27 cellular contexts compared by ENCODE assay signal in genomic region chr12:91913124-91913523, GRCh38.
"Had no signal": no experiment of that assay in that cellular context is flagged by ENCODE, and none has a peak within 500 bp of the region (broad histone marks: within the 10 kb centered on the region; RNA-seq: fewer than 3 reads in every experiment).

No MANE protein-coding gene starts in this region.

- H3K4me3 Mint-ChIP-seq: immature natural killer cell; mesothelial cell of epicardium; naive B cell; natural killer cell; nephron progenitor cell; neural progenitor cell; stimulated activated naive B cell treated with anti-CD40 and anti-IgM and Interleukin-4, amounts not matched to agents 10 μg/mL and 1 μg/mL and 100 μg/mL, for 72 hours had no signal

- ATAC-seq: natural killer cell; right lobe of liver; stimulated activated naive B cell treated with anti-CD40 and anti-IgM and Interleukin-4, amounts not matched to agents 10 μg/mL and 1 μg/mL and 100 μg/mL, for 72 hours; stimulated activated naive CD8-positive, alpha-beta T cell treated with anti-CD3 and anti-CD28 coated beads, Interleukin-15, Interleukin-2, amounts not matched to agents 100 U/mL and 50 U/mL, for 24 hours; upper lobe of right lung had no signal

- H3K36me3 ChIP-seq: left ventricle myocardium inferior, neural progenitor cell, neutrophil, right atrium auricular region, right lobe of liver, stomach, thyroid gland, upper lobe of right lung had no signal

- H3K9me3 Mint-ChIP-seq: immature natural killer cell, neural progenitor cell had no signal

- H3K9ac ChIP-seq: neural progenitor cell had no signal

- H3K27ac Mint-ChIP-seq: mesothelial cell of epicardium; natural killer cell; nephron progenitor cell; neural progenitor cell; progenitor cell of endocrine pancreas; stimulated activated naive B cell treated with anti-CD40 and anti-IgM and Interleukin-4, amounts not matched to agents 10 μg/mL and 1 μg/mL and 100 μg/mL, for 72 hours had no signal

- H3K27me3 Mint-ChIP-seq: progenitor cell of endocrine pancreas had no signal

- H3K4me1 ChIP-seq: left ventricle myocardium inferior, right atrium auricular region, right lobe of liver, stomach, testis, thyroid gland, upper lobe of right lung had no signal

- H3K4me1 Mint-ChIP-seq: naive B cell had no signal

- H3K4me3 ChIP-seq: left ventricle myocardium inferior, lung, neural progenitor cell, right atrium auricular region, right lobe of liver, smooth muscle cell, stomach, testis, thyroid gland, upper lobe of right lung had no signal

- H3K27ac ChIP-seq: left ventricle myocardium inferior, neural progenitor cell, neutrophil, right atrium auricular region, right lobe of liver, stomach, testis, thyroid gland, upper lobe of right lung had no signal

- H3K4me2 ChIP-seq: neural progenitor cell, smooth muscle cell had no signal

- H3K27me3 ChIP-seq: neural progenitor cell, neutrophil, right atrium auricular region, right lobe of liver, stomach, testis, thyroid gland, upper lobe of right lung had no signal

- H2AFZ ChIP-seq: neural progenitor cell had no signal

- DNase-seq: hypothalamus; immature natural killer cell; kidney; left ventricle myocardium inferior; mesendoderm; naive B cell; natural killer cell; nephron progenitor cell; occipital lobe; right lobe of liver; stimulated activated CD4-positive, alpha-beta T cell treated with anti-CD3 and anti-CD28 coated beads, Interleukin-1b, Interleukin-23, amount 100 ng/mL, for 48 hours; stimulated activated CD4-positive, alpha-beta T cell treated with anti-CD3 and anti-CD28 coated beads, Interleukin-2, amount 100 ng/mL, for 48 hours; stimulated activated CD4-positive, alpha-beta T cell treated with anti-CD3 and anti-CD28 coated beads, Interleukin-4, amount 100 ng/mL, for 4 hours; stimulated activated CD8-positive, alpha-beta memory T cell treated with anti-CD3 and anti-CD28 coated beads, Interleukin-4, amount 100 ng/mL, for 48 hours; stimulated activated naive B cell treated with anti-CD40 and anti-IgM and Interleukin-4, amounts not matched to agents 10 μg/mL and 1 μg/mL and 100 μg/mL, for 72 hours; stimulated activated naive CD8-positive, alpha-beta T cell treated with anti-CD3 and anti-CD28 coated beads, Interleukin-15, Interleukin-2, amounts not matched to agents 100 U/mL and 50 U/mL, for 24 hours; stomach; testis; thyroid gland; upper lobe of right lung had no signal

- H3K36me3 Mint-ChIP-seq: immature natural killer cell; mesothelial cell of epicardium; naive B cell; natural killer cell; neural progenitor cell; stimulated activated naive B cell treated with anti-CD40 and anti-IgM and Interleukin-4, amounts not matched to agents 10 μg/mL and 1 μg/mL and 100 μg/mL, for 72 hours had no signal

- H3K9me3 ChIP-seq: left ventricle myocardium inferior, neutrophil, right atrium auricular region, right lobe of liver, stomach, testis, thyroid gland, upper lobe of right lung had no signal
